15 cellular contexts compared by ENCODE assay signal in the genomic region with DNA sequence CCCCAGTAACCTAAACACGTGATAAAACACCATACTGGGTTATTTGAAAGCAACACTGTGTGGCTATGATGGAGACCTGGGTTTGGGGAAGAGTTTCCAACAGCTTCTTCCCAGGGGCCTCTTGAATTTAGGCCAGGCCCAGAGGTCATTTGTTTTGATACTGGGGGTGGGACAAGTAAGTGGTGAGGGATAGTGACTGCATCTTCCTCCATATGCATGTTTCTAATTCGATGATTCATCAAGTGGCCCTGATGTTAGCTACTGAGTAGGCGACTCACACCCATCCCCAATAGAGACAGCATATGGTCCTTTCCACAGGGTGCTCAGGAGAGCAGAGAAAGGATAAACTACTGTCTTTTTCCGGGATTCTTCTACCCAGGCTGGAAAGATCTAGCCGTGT. TPM values are rescaled to one million over a fixed set of nuclear protein-coding genes. Genes with fewer than 3 reads are reported as not detected.
DNase-seq lines count a peak whose midpoint lies in the region; ATAC-seq, FAIRE-seq and TF ChIP-seq lines count a peak whose summit lies in the region.
"Had no signal": no experiment of that assay in that cellular context is flagged by ENCODE, and none has a peak within 500 bp of the region (broad histone marks: within the 10 kb centered on the region; RNA-seq: fewer than 3 reads in every experiment).

No MANE protein-coding gene starts in this region.

- no peaks in the 10 kb centered on the region for H3K9me3 ChIP-seq in A549
- no peaks in the 10 kb centered on the region for H3K9me3 ChIP-seq in effector memory CD4-positive, alpha-beta T cell (ENCODE audit: control insufficient read depth, low read length)

- no peak overlapping the region for H3K4me3 Mint-ChIP-seq in stimulated activated naive B cell treated with anti-CD40 and anti-IgM and Interleukin-4, amounts not matched to agents 10 μg/mL and 1 μg/mL and 100 μg/mL, for 72 hours
- H3K4me3 Mint-ChIP-seq: activated B cell treated with CpG ODN at 0.5 μM for 24 hours, type B pancreatic cell had no signal

- CTCF ChIA-PET in A549 (lab: Yijun Ruan, JAX) = interaction anchor here (2.2 to 3.7 kb wide), 2 partner anchors 12 to 273 kb away, joined by 7 to 18 read pairs; no protein-coding TSS in a partner anchor

- WGBS in A549 (ENCODE audit: missing lambda C conversion rate) = 48% methylated on average over 4 of the region's 5 CpGs

- no peak overlapping the region for H3K27ac Mint-ChIP-seq in stimulated activated naive B cell treated with anti-CD40 and anti-IgM and Interleukin-4, amounts not matched to agents 10 μg/mL and 1 μg/mL and 100 μg/mL, for 72 hours
- H3K27ac Mint-ChIP-seq: activated B cell treated with CpG ODN at 0.5 μM for 24 hours; activated naive CD4-positive, alpha-beta T cell treated with anti-CD3 and anti-CD28 coated beads, Interleukin-2, amount 50 U/mL, for 72 hours; type B pancreatic cell had no signal

- ATAC-seq in A549 = peak; percentile 50 to 56; a peak in 3 of 6 replicates
- ATAC-seq in stimulated activated naive B cell treated with anti-CD40 and anti-IgM and Interleukin-4, amounts not matched to agents 10 μg/mL and 1 μg/mL and 100 μg/mL, for 72 hours (replicated peaks) = no peak

- TF ChIP-seq POLR2A in A549 (IDR thresholded peaks at IDR 0.05; ENCODE audit: low read length) = no peak

- POLR2A ChIA-PET in A549 (lab: Yijun Ruan, JAX) = interaction anchor here (0.8 kb wide), 1 partner anchor 71 kb away, joined by 3 read pairs; no protein-coding TSS in a partner anchor

- H3K27ac ChIP-seq in A549 = peak overlapping the region in 1 of 2 experiments; percentile 74; a peak in 3 of 6 replicates
- H3K27ac ChIP-seq in effector memory CD4-positive, alpha-beta T cell (ENCODE audit: insufficient read depth, low read length, poor library complexity, severe bottlenecking) = no peak overlapping the region
- H3K27ac ChIP-seq: parathyroid adenoma had no signal

- no peak for TF ChIP-seq EP300 in A549 (IDR thresholded peaks at IDR 0.05)

- peaks cover 2 to 10% of the 10 kb centered on the region in 2 donors for H3K4me1 Mint-ChIP-seq in stimulated activated naive B cell treated with anti-CD40 and anti-IgM and Interleukin-4, amounts not matched to agents 10 μg/mL and 1 μg/mL and 100 μg/mL, for 72 hours

- peaks cover 30 to 45% of the 10 kb centered on the region in 2 donors for H3K27me3 Mint-ChIP-seq in stimulated activated naive B cell treated with anti-CD40 and anti-IgM and Interleukin-4, amounts not matched to agents 10 μg/mL and 1 μg/mL and 100 μg/mL, for 72 hours

- FAIRE-seq in A549 (lab: Jason Lieb, UNC) = peak; percentile 39
- FAIRE-seq: D721Med had no signal

- no peaks in the 10 kb centered on the region for H3K9me3 Mint-ChIP-seq in stimulated activated naive B cell treated with anti-CD40 and anti-IgM and Interleukin-4, amounts not matched to agents 10 μg/mL and 1 μg/mL and 100 μg/mL, for 72 hours
- H3K9me3 Mint-ChIP-seq: activated B cell treated with CpG ODN at 0.5 μM for 24 hours; activated naive CD4-positive, alpha-beta T cell treated with anti-CD3 and anti-CD28 coated beads, Interleukin-2, amount 50 U/mL, for 72 hours; type B pancreatic cell had no signal

- DNase-seq in A549 (ENCODE audit: low read depth in 1 of 2, low spot score in 1 of 2) (peak in 1 of 2 experiments; percentile 14), HS-5 (ENCODE audit: low read depth) (peak; percentile 30), T1000 (lab: John Stamatoyannopoulos, UW) (peak; percentile 29), glomerular visceral epithelial cell (ENCODE audit: extremely low spot score) (peak; percentile 56), cortex of kidney (lab: John Stamatoyannopoulos, UW) (no peak), HPDE6-E6E7 (ENCODE audit: extremely low spot score) (no peak)
- no peak for DNase-seq in effector memory CD4-positive, alpha-beta T cell
- DNase-seq in stimulated activated naive B cell treated with anti-CD40 and anti-IgM and Interleukin-4, amounts not matched to agents 10 μg/mL and 1 μg/mL and 100 μg/mL, for 72 hours = no peak
- DNase-seq: activated B cell treated with CpG ODN at 0.5 μM for 24 hours; activated CD8-positive, alpha-beta memory T cell treated with anti-CD3 and anti-CD28 coated beads, Interleukin-2, amount 50 U/mL, for 4 hours; SW 1271 had no signal

- H3K4me3 ChIP-seq in A549 = no peak overlapping the region
- H3K4me3 ChIP-seq in effector memory CD4-positive, alpha-beta T cell (ENCODE audit: insufficient read depth, low read depth, low read length, poor library complexity, severe bottlenecking) = no peak overlapping the region

- H3K36me3 ChIP-seq in effector memory CD4-positive, alpha-beta T cell (ENCODE audit: control insufficient read depth, insufficient read depth, low read length) = no peaks in the 10 kb centered on the region

- H3K4me1 ChIP-seq in A549 = peaks cover 12% of the 10 kb centered on the region; the same call in 2 of the 3 replicates
- H3K4me1 ChIP-seq in effector memory CD4-positive, alpha-beta T cell (ENCODE audit: control insufficient read depth, insufficient read depth, low read length, poor library complexity, severe bottlenecking) = no peaks in the 10 kb centered on the region
- H3K4me1 ChIP-seq: parathyroid adenoma had no signal

- TF ChIP-seq RAD21 in A549 (conservative IDR thresholded peaks at IDR 0.05 in 1 of 2, IDR thresholded peaks at IDR 0.05 in 1 of 2) = no peak

- 0 out of 3 replicates have a peak overlapping the region, but pooled peaks have one; percentile 25 for H3K4me2 ChIP-seq in A549

- TF ChIP-seq CTCF in A549 (IDR thresholded peaks at IDR 0.05) = no peak

- H3K36me3 Mint-ChIP-seq in stimulated activated naive B cell treated with anti-CD40 and anti-IgM and Interleukin-4, amounts not matched to agents 10 μg/mL and 1 μg/mL and 100 μg/mL, for 72 hours = no peaks in the 10 kb centered on the region
- H3K36me3 Mint-ChIP-seq: activated naive CD4-positive, alpha-beta T cell treated with anti-CD3 and anti-CD28 coated beads, Interleukin-2, amount 50 U/mL, for 72 hours; type B pancreatic cell had no signal

- H3K27me3 ChIP-seq in effector memory CD4-positive, alpha-beta T cell (replicated peaks; ENCODE audit: control insufficient read depth, insufficient read depth, low read length, poor library complexity, severe bottlenecking) = no peaks in the 10 kb centered on the region

TF ChIP-seq in A549, 52 proteins besides CTCF, POLR2A, EP300 and RAD21:
- TF ChIP-seq CBX2 (IDR thresholded peaks at IDR 0.05; ENCODE audit: borderline replicate concordance, low read depth) (no peak), CEBPB (IDR thresholded peaks at IDR 0.05) (no peak), HOXB5 (CRISPR knock-in tag; IDR thresholded peaks at IDR 0.05) (no peak), NR3C1 (IDR thresholded peaks at IDR 0.05) (no peak), HOXB13 (CRISPR knock-in tag; IDR thresholded peaks at IDR 0.05; ENCODE audit: low read depth) (no peak), NPAS2 (CRISPR knock-in tag; IDR thresholded peaks at IDR 0.05; ENCODE audit: borderline replicate concordance) (no peak), ZNF302 (CRISPR knock-in tag; IDR thresholded peaks at IDR 0.05) (no peak), GATA3 (IDR thresholded peaks at IDR 0.05; ENCODE audit: borderline replicate concordance) (no peak), POLR2AphosphoS2 (conservative IDR thresholded peaks at IDR 0.05; ENCODE audit: low read length) (no peak), KDM1A (IDR thresholded peaks at IDR 0.05; ENCODE audit: low read depth) (no peak), RARB (CRISPR knock-in tag; IDR thresholded peaks at IDR 0.05) (no peak), ZSCAN20 (CRISPR knock-in tag; IDR thresholded peaks at IDR 0.05) (no peak), HOXA7 (CRISPR knock-in tag; IDR thresholded peaks at IDR 0.05) (no peak), JUNB (IDR thresholded peaks at IDR 0.05) (no peak), EHMT2 (IDR thresholded peaks at IDR 0.05; ENCODE audit: low read depth) (no peak), CBX8 (IDR thresholded peaks at IDR 0.05) (no peak)
- TF ChIP-seq, protein P1, sequence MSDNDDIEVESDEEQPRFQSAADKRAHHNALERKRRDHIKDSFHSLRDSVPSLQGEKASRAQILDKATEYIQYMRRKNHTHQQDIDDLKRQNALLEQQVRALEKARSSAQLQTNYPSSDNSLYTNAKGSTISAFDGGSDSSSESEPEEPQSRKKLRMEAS (IDR thresholded peaks at IDR 0.05) = no peak
- TF ChIP-seq, protein P2, sequence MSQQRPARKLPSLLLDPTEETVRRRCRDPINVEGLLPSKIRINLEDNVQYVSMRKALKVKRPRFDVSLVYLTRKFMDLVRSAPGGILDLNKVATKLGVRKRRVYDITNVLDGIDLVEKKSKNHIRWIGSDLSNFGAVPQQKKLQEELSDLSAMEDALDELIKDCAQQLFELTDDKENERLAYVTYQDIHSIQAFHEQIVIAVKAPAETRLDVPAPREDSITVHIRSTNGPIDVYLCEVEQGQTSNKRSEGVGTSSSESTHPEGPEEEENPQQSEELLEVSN (IDR thresholded peaks at IDR 0.05; ENCODE audit: borderline replicate concordance, low read depth) = no peak
- TF ChIP-seq, protein P3, sequence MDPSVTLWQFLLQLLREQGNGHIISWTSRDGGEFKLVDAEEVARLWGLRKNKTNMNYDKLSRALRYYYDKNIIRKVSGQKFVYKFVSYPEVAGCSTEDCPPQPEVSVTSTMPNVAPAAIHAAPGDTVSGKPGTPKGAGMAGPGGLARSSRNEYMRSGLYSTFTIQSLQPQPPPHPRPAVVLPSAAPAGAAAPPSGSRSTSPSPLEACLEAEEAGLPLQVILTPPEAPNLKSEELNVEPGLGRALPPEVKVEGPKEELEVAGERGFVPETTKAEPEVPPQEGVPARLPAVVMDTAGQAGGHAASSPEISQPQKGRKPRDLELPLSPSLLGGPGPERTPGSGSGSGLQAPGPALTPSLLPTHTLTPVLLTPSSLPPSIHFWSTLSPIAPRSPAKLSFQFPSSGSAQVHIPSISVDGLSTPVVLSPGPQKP (IDR thresholded peaks at IDR 0.05; ENCODE audit: low read depth, low read length) = no peak

RNA-seq across cellular contexts. Expression of a gene that starts 2.7 kb away (rescaled TPM):
- polyA plus RNA-seq in A549 (2011; rRNA removed) = not detected in 2 replicates
- polyA plus RNA-seq in A549 (2012; cell fraction: cytosol; rRNA removed) = not detected in 2 replicates
- not detected in 2 replicates for polyA plus RNA-seq in A549 (2012; cell fraction: nucleus; rRNA removed)
- polyA plus RNA-seq in A549 (2017; fragmentation: RNase III; extraction: RNeasy Plus Mini Kit Qiagen cat#74134 plus additional on column Dnase treatment) = not detected in 3 replicates
- not detected in 2 replicates for polyA minus RNA-seq in A549 (2011; rRNA and poly(A)+ RNA removed)

Comparison
In these comparisons a context has a peak if more than half of its experiments do, and no peak if none do; other contexts are left out.
1. ATAC-seq: peak in A549 (2 of 2); none in stimulated activated naive B cell treated with anti-CD40 and anti-IgM and Interleukin-4, amounts not matched to agents 10 μg/mL and 1 μg/mL and 100 μg/mL, for 72 hours (0 of 2).
2. DNase-seq: peak in HS-5 (single experiment), T1000 (single experiment) and glomerular visceral epithelial cell (single experiment); none in cortex of kidney (single experiment), effector memory CD4-positive, alpha-beta T cell (0 of 3), stimulated activated naive B cell treated with anti-CD40 and anti-IgM and Interleukin-4, amounts not matched to agents 10 μg/mL and 1 μg/mL and 100 μg/mL, for 72 hours (single experiment) and HPDE6-E6E7 (single experiment).